In genomic region chr7:21426286-21426957, GRCh38 we compare ENCODE assay signal across 8 cellular contexts. TPM values are rescaled to one million over a fixed set of nuclear protein-coding genes. Genes with fewer than 3 reads are reported as not detected.
DNase-seq lines count a peak whose midpoint lies in the region; ATAC-seq and TF ChIP-seq lines count a peak whose summit lies in the region.

No MANE protein-coding gene starts in this region.

- no peaks in the 10 kb centered on the region for H3K79me2 ChIP-seq in PC-3 (ENCODE audit: low read length)

- H3K9ac ChIP-seq in PC-3 (ENCODE audit: low read length) = peak overlapping the region; percentile 32

- H3K36me3 ChIP-seq in PC-3 (ENCODE audit: low read depth, low read length) (no peaks in the 10 kb centered on the region), esophagus muscularis mucosa (peaks cover 0 to 8% (median 0%) of the 10 kb centered on the region in 4 donors)

- H3K4me3 ChIP-seq in PC-3 (ENCODE audit: low read length) (peak overlapping the region; percentile 70), esophagus muscularis mucosa (peak overlapping the region; percentile 81 to 88 (median 85))

- H3K4me1 ChIP-seq in PC-3 (ENCODE audit: insufficient read depth, low read length) = peaks cover 10% of the 10 kb centered on the region
- H3K4me1 ChIP-seq in esophagus muscularis mucosa = peaks cover 28 to 39% (median 38%) of the 10 kb centered on the region in 4 donors

- peak overlapping the region; percentile 98 for H2AFZ ChIP-seq in PC-3 (ENCODE audit: low read length)

- BruUV-seq in PC-3 (replicated peaks; lab: Mats Ljungman, UMichigan) = no TSS peak

- no peaks in the 10 kb centered on the region for H4K20me1 ChIP-seq in PC-3 (ENCODE audit: low read length)

- CTCF ChIA-PET in PC-3 (lab: Charles Lee) = interaction anchor here (0.6 to 0.8 kb wide), 2 partner anchors 154 to 1713 kb away, joined by 5 read pairs; no protein-coding TSS in a partner anchor

- 12% methylated on average over 13 of the region's 13 CpGs for WGBS in esophagus muscularis mucosa

- POLR2A ChIA-PET in PC-3 (lab: Charles Lee; ENCODE audit: unreplicated experiment) = interaction anchor here (0.6 to 0.7 kb wide), 4 partner anchors 218 to 586 kb away, joined by 3 to 12 read pairs (median 8); no protein-coding TSS in a partner anchor

- TF ChIP-seq EP300 in esophagus muscularis mucosa (IDR thresholded peaks at IDR 0.05) = no peak

- H3K27me3 ChIP-seq in PC-3 (ENCODE audit: low read length) = no peaks in the 10 kb centered on the region
- no peaks in the 10 kb centered on the region for H3K27me3 ChIP-seq in esophagus muscularis mucosa

- no peak for ATAC-seq in PC-3
- ATAC-seq in HG02588 (IDR thresholded peaks at IDR 0.05; ENCODE audit: unreplicated experiment) = no peak
- no peak for ATAC-seq in HG02852 (IDR thresholded peaks at IDR 0.05; ENCODE audit: unreplicated experiment)

- H3K9me3 ChIP-seq in PC-3 (ENCODE audit: low read length) (no peaks in the 10 kb centered on the region), esophagus muscularis mucosa (no peaks in the 10 kb centered on the region)

- H3K4me2 ChIP-seq in PC-3 (ENCODE audit: low read length) = peak overlapping the region; percentile 95

- H3K9me2 ChIP-seq in PC-3 (replicated peaks; ENCODE audit: low read length) = no peaks in the 10 kb centered on the region

- no peaks in the 10 kb centered on the region for H3F3A ChIP-seq in PC-3 (ENCODE audit: low read length, unreplicated experiment)

- no peak for TF ChIP-seq POLR2A in esophagus muscularis mucosa (IDR thresholded peaks at IDR 0.05; ENCODE audit: low read depth)

- H3K27ac ChIP-seq in PC-3 (ENCODE audit: low read length) (no peak overlapping the region), esophagus muscularis mucosa (replicated peaks in 1 of 4) (peak overlapping the region; percentile 73 to 100 (median 99))

- intact Hi-C loops in PC-3 (cut with micrococcal nuclease) = loop anchor here (2.0 to 5.0 kb wide), 4 partner anchors 170 to 634 kb away; partner anchors contain the start of gene CDCA7L
- intact Hi-C loops in esophagus muscularis mucosa (cut with DNase I) = no loop called here

- TF ChIP-seq CTCF in PC-3 (conservative IDR thresholded peaks at IDR 0.05; ENCODE audit: low read depth, low read length) (no peak), esophagus muscularis mucosa (IDR thresholded peaks at IDR 0.05) (no peak)

- DNase-seq in DMS53 treated with DMSO at 0.1 percent for 48 hours (lab: John Stamatoyannopoulos, UW; ENCODE audit: unreplicated experiment) = peak; percentile 69
- DNase-seq in DMS53 (lab: John Stamatoyannopoulos, UW) = no peak
- DNase-seq in PC-3 = peak; percentile 2
- DNase-seq in esophagus muscularis mucosa (ENCODE audit: extremely low spot score) = no peak
- peak; percentile 8 for DNase-seq in pons (ENCODE audit: low spot score)
- DNase-seq in NCI-H187 treated with DMSO at 0.1 percent for 48 hours (lab: John Stamatoyannopoulos, UW) = no peak

RNA-seq across cellular contexts. Expression of gene SP4, which starts 1.5 kb away (rescaled TPM):
- total RNA-seq in PC-3 (2014; rRNA removed) (2.5 and 3.1 TPM in 2 replicates), esophagus muscularis mucosa (10 to 100 TPM in 2 of 4 donors, 1 to 10 TPM in 2; 8.0 to 44.9 (median 14.0) TPM)

Comparison
In these comparisons a context has a peak if more than half of its experiments do, and no peak if none do; other contexts are left out.
1. DNase-seq: peak in DMS53 treated with DMSO at 0.1 percent for 48 hours (single experiment), PC-3 (single experiment) and pons (single experiment); none in DMS53 (single experiment), esophagus muscularis mucosa (single experiment) and NCI-H187 treated with DMSO at 0.1 percent for 48 hours (single experiment).